ENCODE assay signal across 21 cellular contexts in the genomic region with DNA sequence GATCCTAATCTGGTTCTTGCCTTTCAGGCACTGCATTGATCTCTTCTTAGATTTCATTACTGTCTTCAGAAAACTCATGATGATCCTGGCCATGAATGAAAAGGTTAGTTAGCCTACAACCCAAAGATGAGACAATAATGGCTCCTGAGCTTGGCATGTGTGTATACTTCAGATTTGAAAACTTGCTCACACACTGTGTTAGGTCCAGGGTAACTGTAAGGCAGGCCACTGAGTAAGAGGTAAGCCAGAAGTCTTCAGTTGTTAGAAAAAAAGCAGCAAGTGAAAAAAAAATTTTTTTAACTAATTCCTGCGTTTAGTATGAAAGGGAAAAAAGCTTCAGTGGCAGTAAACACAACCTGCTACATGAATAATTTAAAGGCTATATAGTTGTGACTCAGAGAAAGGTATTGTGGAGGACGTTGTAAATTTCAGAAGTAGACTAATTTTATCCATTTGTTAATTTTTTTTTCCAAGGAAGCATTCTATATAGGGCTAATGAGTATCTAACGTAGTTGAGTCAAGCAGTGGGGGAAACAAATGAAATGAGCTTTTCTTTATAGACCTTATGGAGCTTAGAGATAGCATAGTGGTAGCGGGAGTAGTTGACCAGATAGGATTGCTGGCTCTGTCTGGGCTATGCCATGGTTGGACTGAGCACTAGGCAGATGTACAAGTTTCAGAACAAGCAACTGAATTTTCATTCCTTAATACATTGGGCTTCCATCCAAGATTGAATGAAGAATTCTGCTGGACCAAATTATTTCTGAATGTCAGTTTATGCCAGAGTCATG. TPM values are rescaled to one million over a fixed set of nuclear protein-coding genes. Genes with fewer than 3 reads are reported as not detected.
DNase-seq lines count a peak whose midpoint lies in the region; ATAC-seq and TF ChIP-seq lines count a peak whose summit lies in the region.
"Had no signal": no experiment of that assay in that cellular context is flagged by ENCODE, and none has a peak within 500 bp of the region (broad histone marks: within the 10 kb centered on the region; RNA-seq: fewer than 3 reads in every experiment).

No MANE protein-coding gene starts in this region.

- H3K36me3 Mint-ChIP-seq in activated CD4-positive, alpha-beta T cell treated with anti-CD3 and anti-CD28 coated beads for 36 hours (ENCODE audit: low read depth), result peaks cover 71% of the 10 kb centered on the region
- peaks cover 95% of the 10 kb centered on the region for H3K36me3 Mint-ChIP-seq in activated T-helper 17 cell treated with anti-CD3 and anti-CD28 coated beads, Interleukin-2, amount 50 U/mL, for 72 hours (ENCODE audit: low read depth)
- peaks cover 8% of the 10 kb centered on the region for H3K36me3 Mint-ChIP-seq in natural killer cell

- POLR2A ChIA-PET in activated CD4-positive, alpha-beta T cell treated with anti-CD3 and anti-CD28 coated beads for 36 hours (lab: Charles Lee), result interaction anchor here (0.5 to 1.8 kb wide), 4 partner anchors 13 to 527 kb away, joined by 3 to 10 read pairs (median 3); a partner anchor contains a TSS

- peaks cover 57% of the 10 kb centered on the region for H3K4me1 Mint-ChIP-seq in activated CD4-positive, alpha-beta T cell treated with anti-CD3 and anti-CD28 coated beads for 36 hours
- peaks cover 48% of the 10 kb centered on the region for H3K4me1 Mint-ChIP-seq in activated T-helper 17 cell treated with anti-CD3 and anti-CD28 coated beads, Interleukin-2, amount 50 U/mL, for 72 hours
- H3K4me1 Mint-ChIP-seq in natural killer cell, result peaks cover 32 to 38% of the 10 kb centered on the region in 2 donors

- H3K79me2 ChIP-seq in DND-41 (ENCODE audit: insufficient read depth, low read length), result no peaks in the 10 kb centered on the region
- H3K79me2 ChIP-seq in trophoblast cell (ENCODE audit: control insufficient read depth, insufficient read depth, low read length, poor library complexity), result no peaks in the 10 kb centered on the region

- H2BK120ac ChIP-seq in trophoblast cell (ENCODE audit: insufficient read depth, low read length, poor library complexity), result no peak overlapping the region

- no peak overlapping the region for H3K4me3 Mint-ChIP-seq in activated CD4-positive, alpha-beta T cell treated with anti-CD3 and anti-CD28 coated beads for 36 hours
- H3K4me3 Mint-ChIP-seq in activated T-helper 17 cell treated with anti-CD3 and anti-CD28 coated beads, Interleukin-2, amount 50 U/mL, for 72 hours, result peak overlapping the region; percentile 51
- H3K4me3 Mint-ChIP-seq in natural killer cell, result no peak overlapping the region
- H3K4me3 Mint-ChIP-seq: GM23338 had no signal

- no peaks in the 10 kb centered on the region for H3K27me3 Mint-ChIP-seq in activated CD4-positive, alpha-beta T cell treated with anti-CD3 and anti-CD28 coated beads for 36 hours
- H3K27me3 Mint-ChIP-seq in activated T-helper 17 cell treated with anti-CD3 and anti-CD28 coated beads, Interleukin-2, amount 50 U/mL, for 72 hours, result no peaks in the 10 kb centered on the region
- no peaks in the 10 kb centered on the region for H3K27me3 Mint-ChIP-seq in natural killer cell (ENCODE audit: low read depth in 2 of 2)

- H3K9ac ChIP-seq in DND-41 (ENCODE audit: low read depth, low read length) (no peak overlapping the region), trophoblast cell (ENCODE audit: low read length) (no peak overlapping the region)

- H3K9me3 Mint-ChIP-seq in activated CD4-positive, alpha-beta T cell treated with anti-CD3 and anti-CD28 coated beads for 36 hours (ENCODE audit: low read depth), result no peaks in the 10 kb centered on the region
- no peaks in the 10 kb centered on the region for H3K9me3 Mint-ChIP-seq in activated T-helper 17 cell treated with anti-CD3 and anti-CD28 coated beads, Interleukin-2, amount 50 U/mL, for 72 hours
- no peaks in the 10 kb centered on the region for H3K9me3 Mint-ChIP-seq in natural killer cell
- H3K9me3 Mint-ChIP-seq: GM23338 had no signal

- H3K4me3 ChIP-seq in DND-41 (ENCODE audit: low read depth in 1 of 2, low read length in 2 of 2), result no peak overlapping the region
- no peak overlapping the region for H3K4me3 ChIP-seq in trophoblast cell (ENCODE audit: low read depth, low read length)
- H3K4me3 ChIP-seq: A549, GM23338, thyroid gland had no signal

- H3K27ac ChIP-seq in DND-41 (ENCODE audit: low read length) (peak overlapping the region; percentile 38; the same call in 1 of the 2 replicates), trophoblast cell (ENCODE audit: low read depth, low read length) (no peak overlapping the region)
- H3K27ac ChIP-seq: A549, thyroid gland had no signal

- no peak overlapping the region for H3K14ac ChIP-seq in trophoblast cell (ENCODE audit: low read length)

- H3K79me1 ChIP-seq in trophoblast cell (ENCODE audit: low read length), result no peaks in the 10 kb centered on the region

- no CpG with 5 or more reads among the region's 4 CpGs for WGBS in trophoblast cell (ENCODE audit: extremely low coverage, insufficient coverage, insufficient read length)

- H3K36me3 ChIP-seq in DND-41 (ENCODE audit: insufficient read depth, low read length) (peaks cover 78% of the 10 kb centered on the region), trophoblast cell (ENCODE audit: control insufficient read depth in 1 of 2, insufficient read depth in 2 of 2, low read length in 2 of 2) (peaks cover 42 to 66% of the 10 kb centered on the region in 2 experiments)

- no peak overlapping the region for H3K4ac ChIP-seq in trophoblast cell (ENCODE audit: low read depth, low read length)

- no peak overlapping the region for H4K91ac ChIP-seq in trophoblast cell (ENCODE audit: low read depth, low read length)

- no peak overlapping the region for H4K12ac ChIP-seq in trophoblast cell (ENCODE audit: low read depth, low read length)

- no peak overlapping the region for H2AK5ac ChIP-seq in trophoblast cell (ENCODE audit: low read length)

- ATAC-seq in activated CD4-positive, alpha-beta T cell treated with anti-CD3 and anti-CD28 coated beads for 36 hours, result peak; percentile 52
- peak; percentile 4; the same call in 1 of the 3 replicates for ATAC-seq in DND-41 (ENCODE audit: insufficient read depth, low read depth)
- ATAC-seq in activated T-helper 17 cell treated with anti-CD3 and anti-CD28 coated beads, Interleukin-2, amount 50 U/mL, for 72 hours (replicated peaks), result peak; percentile 72
- no peak for ATAC-seq in natural killer cell
- ATAC-seq: esophagus mucosa, right cardiac atrium had no signal

- H2AFZ ChIP-seq in DND-41 (ENCODE audit: low read depth, low read length), result no peak overlapping the region
- H2AFZ ChIP-seq in trophoblast cell (ENCODE audit: insufficient read depth, low read length, poor library complexity), result no peak overlapping the region
- H2AFZ ChIP-seq: GM23338 had no signal

- H3K27ac Mint-ChIP-seq in activated CD4-positive, alpha-beta T cell treated with anti-CD3 and anti-CD28 coated beads for 36 hours, result peak overlapping the region; percentile 77
- peak overlapping the region; percentile 86 for H3K27ac Mint-ChIP-seq in activated T-helper 17 cell treated with anti-CD3 and anti-CD28 coated beads, Interleukin-2, amount 50 U/mL, for 72 hours
- H3K27ac Mint-ChIP-seq in natural killer cell, result peak overlapping the region; percentile 80 to 88

- CTCF ChIA-PET in activated CD4-positive, alpha-beta T cell treated with anti-CD3 and anti-CD28 coated beads for 36 hours (lab: Charles Lee), result interaction anchor here (0.6 to 3.3 kb wide), 39 partner anchors 8 to 642 kb away, joined by 3 to 39 read pairs (median 4); a partner anchor contains a TSS

- H4K20me1 ChIP-seq in DND-41 (ENCODE audit: insufficient read depth, low read length), result peaks cover 23% of the 10 kb centered on the region

- H2BK5ac ChIP-seq in trophoblast cell (ENCODE audit: low read depth, low read length, poor library complexity), result no peak overlapping the region

- no peak for TF ChIP-seq CTCF in DND-41 (IDR thresholded peaks at IDR 0.05; ENCODE audit: borderline replicate concordance, extremely low read depth, low read length, poor library complexity, severe bottlenecking)
- TF ChIP-seq CTCF in natural killer cell (IDR thresholded peaks at IDR 0.05), result no peak

- H4K8ac ChIP-seq in trophoblast cell (ENCODE audit: low read depth, low read length), result no peak overlapping the region

- H3K9me3 ChIP-seq in DND-41 (ENCODE audit: insufficient read depth, low read length, severe bottlenecking), result no peaks in the 10 kb centered on the region
- H3K9me3 ChIP-seq in trophoblast cell (ENCODE audit: insufficient read depth, low read depth, low read length), result no peaks in the 10 kb centered on the region
- H3K9me3 ChIP-seq: A549, thyroid gland had no signal

- H3K4me2 ChIP-seq in DND-41 (ENCODE audit: insufficient read depth, low read length), result no peak overlapping the region
- H3K4me2 ChIP-seq in trophoblast cell (ENCODE audit: low read length), result no peak overlapping the region
- H3K4me2 ChIP-seq: A549, GM23338 had no signal

- no peak for DNase-seq in activated CD4-positive, alpha-beta T cell treated with anti-CD3 and anti-CD28 coated beads for 36 hours
- no peak for DNase-seq in activated CD4-positive, alpha-beta T cell treated with anti-CD3 and anti-CD28 coated beads for 1 hour
- DNase-seq in DND-41 (no peak), natural killer cell (no peak), trophoblast cell (no peak), superior temporal gyrus (ENCODE audit: extremely low spot score) (no peak), NAMALWA (ENCODE audit: low spot score) (no peak)
- DNase-seq: anterior cingulate cortex; cortex of kidney; EL; head of caudate nucleus; mesendoderm; NCI-H1694 treated with DMSO at 0.1 percent for 48 hours; right cardiac atrium; SIG-M5; stimulated activated CD4-positive, alpha-beta T cell treated with anti-CD3 and anti-CD28 coated beads, Interleukin-1b, Interleukin-23, amount 100 ng/mL, for 48 hours; thyroid gland had no signal

- H3K18ac ChIP-seq in trophoblast cell (ENCODE audit: low read length), result no peak overlapping the region

- H2BK12ac ChIP-seq in trophoblast cell (ENCODE audit: low read length), result no peak overlapping the region

- peaks cover 17% of the 10 kb centered on the region for H3K4me1 ChIP-seq in DND-41 (ENCODE audit: insufficient read depth, low read length)
- H3K4me1 ChIP-seq in trophoblast cell (ENCODE audit: control insufficient read depth in 1 of 2, insufficient read depth in 2 of 2, low read length in 2 of 2), result no peaks in the 10 kb centered on the region
- H3K4me1 ChIP-seq: A549, thyroid gland had no signal

- intact Hi-C loops in activated CD4-positive, alpha-beta T cell treated with anti-CD3 and anti-CD28 coated beads for 36 hours (cut with DNase I, micrococcal nuclease), result loop anchor here (1.0 to 2.0 kb wide), 4 partner anchors 8 to 21 kb away; a partner anchor contains a TSS
- intact Hi-C loops in natural killer cell (cut with micrococcal nuclease), result loop anchor here (2.0 kb wide), 1 partner anchor 77 kb away; no protein-coding TSS in a partner anchor

- no peak overlapping the region for H3K23ac ChIP-seq in trophoblast cell (ENCODE audit: low read length)

- H3K27me3 ChIP-seq in DND-41 (ENCODE audit: insufficient read depth, low read length, poor library complexity) (no peaks in the 10 kb centered on the region), trophoblast cell (ENCODE audit: insufficient read depth, low read length) (no peaks in the 10 kb centered on the region)
- H3K27me3 ChIP-seq: thyroid gland had no signal

RNA-seq across cellular contexts. Expression of a gene that starts 20.5 kb away (rescaled TPM):
- total RNA-seq in activated CD4-positive, alpha-beta T cell treated with anti-CD3 and anti-CD28 coated beads for 36 hours, result 100 to 1,000 TPM; 378 to 450 TPM
- 100 to 1,000 TPM; 407 to 411 TPM for total RNA-seq in activated T-helper 17 cell treated with anti-CD3 and anti-CD28 coated beads, Interleukin-2, amount 50 U/mL, for 72 hours
- total RNA-seq in natural killer cell, result 100 to 1,000 TPM; 326 to 375 (median 366) TPM
- polyA plus RNA-seq in trophoblast cell (2013), result 538 and 588 TPM in 2 replicates

RNA-seq across cellular contexts. Expression of a gene that starts 54.7 kb away (rescaled TPM):
- 10 to 100 TPM; 23.2 to 24.3 TPM for total RNA-seq in activated CD4-positive, alpha-beta T cell treated with anti-CD3 and anti-CD28 coated beads for 36 hours
- total RNA-seq in activated T-helper 17 cell treated with anti-CD3 and anti-CD28 coated beads, Interleukin-2, amount 50 U/mL, for 72 hours, result 10 to 100 TPM; 19.9 to 33.8 TPM
- total RNA-seq in natural killer cell, result 10 to 100 TPM; 54.2 to 82.6 (median 58.7) TPM
- 4.6 and 4.8 TPM in 2 replicates for polyA plus RNA-seq in trophoblast cell (2013)

Comparison
In these comparisons a context has a peak if more than half of its experiments do, and no peak if none do; other contexts are left out.
1. ATAC-seq: peak in activated CD4-positive, alpha-beta T cell treated with anti-CD3 and anti-CD28 coated beads for 36 hours (single experiment), DND-41 (single experiment) and activated T-helper 17 cell treated with anti-CD3 and anti-CD28 coated beads, Interleukin-2, amount 50 U/mL, for 72 hours (single experiment); none in natural killer cell (0 of 3).
2. Peak in every context shown above with its lines, with median percentiles within 50 percentile points of each other: H3K27ac Mint-ChIP-seq.